ENCODE assay signal across 18 cellular contexts in genomic region chr21:36465481-36465880, GRCh38. TPM values are rescaled to one million over a fixed set of nuclear protein-coding genes. Genes with fewer than 3 reads are reported as not detected.
DNase-seq lines count a peak whose midpoint lies in the region; ATAC-seq, FAIRE-seq and TF ChIP-seq lines count a peak whose summit lies in the region.
"Had no signal": no experiment of that assay in that cellular context is flagged by ENCODE, and none has a peak within 500 bp of the region (broad histone marks: within the 10 kb centered on the region; RNA-seq: fewer than 3 reads in every experiment).

No MANE protein-coding gene starts in this region.

- H3F3A ChIP-seq in PC-9 (ENCODE audit: insufficient read depth, low read depth) = 0 out of 2 replicates have a peak, but pooled peaks cover under 1% of the 10 kb centered on the region

- 69% methylated on average over 8 of the region's 8 CpGs for WGBS in liver
- WGBS in right lobe of liver (ENCODE audit: insufficient coverage, low coverage, low lambda C conversion rate, missing lambda C conversion rate) = 58% methylated on average over 7 of the region's 8 CpGs

- H3K79me2 ChIP-seq in endothelial cell of umbilical vein (ENCODE audit: control insufficient read depth, insufficient read depth, low read length) = peaks cover 34% of the 10 kb centered on the region
- H3K79me2 ChIP-seq in osteoblast (ENCODE audit: insufficient read depth, low read length) = no peaks in the 10 kb centered on the region
- H3K79me2 ChIP-seq in PC-9 (ENCODE audit: low read depth) = no peaks in the 10 kb centered on the region

- H3K9me3 ChIP-seq in liver (ENCODE audit: control insufficient read depth in 4 of 4, low read length in 3 of 4) (no peaks in the 10 kb centered on the region), right lobe of liver (no peaks in the 10 kb centered on the region), endothelial cell of umbilical vein (replicated peaks; ENCODE audit: control insufficient read depth, insufficient read depth, low read length) (no peaks in the 10 kb centered on the region), osteoblast (ENCODE audit: low read depth, low read length) (no peaks in the 10 kb centered on the region), PC-9 (ENCODE audit: insufficient read depth, low read depth) (no peaks in the 10 kb centered on the region)
- H3K9me3 ChIP-seq: BLaER1 had no signal

- TF ChIP-seq CTCF in liver (IDR thresholded peaks at IDR 0.05; ENCODE audit: low read depth, low read length, missing input control) = no peak
- no peak for TF ChIP-seq CTCF in right lobe of liver (IDR thresholded peaks at IDR 0.05)
- no peak for TF ChIP-seq CTCF in endothelial cell of umbilical vein (IDR thresholded peaks at IDR 0.05; ENCODE audit: extremely low read depth in 1 of 2, insufficient read depth in 1 of 2, low read depth in 1 of 2, low read length in 2 of 2)
- no peak for TF ChIP-seq CTCF in osteoblast (IDR thresholded peaks at IDR 0.05; ENCODE audit: extremely low read depth, low read depth, low read length)
- TF ChIP-seq CTCF in PC-9 (conservative IDR thresholded peaks at IDR 0.05) = no peak

- H3K27me3 ChIP-seq in liver (ENCODE audit: control insufficient read depth in 4 of 4, insufficient read depth in 4 of 4, low read length in 3 of 4) (no peaks in the 10 kb centered on the region), right lobe of liver (no peaks in the 10 kb centered on the region), endothelial cell of umbilical vein (ENCODE audit: control insufficient read depth in 2 of 2, insufficient read depth in 2 of 2, low read length in 2 of 2) (no peaks in the 10 kb centered on the region), osteoblast (ENCODE audit: insufficient read depth, low read length) (no peaks in the 10 kb centered on the region), PC-9 (ENCODE audit: insufficient read depth, low read depth) (no peaks in the 10 kb centered on the region)
- H3K27me3 ChIP-seq: BLaER1 had no signal

- no peak for DNase-seq in right lobe of liver
- peak; percentile 11 for DNase-seq in endothelial cell of umbilical vein (ENCODE audit: low read depth, low spot score)
- DNase-seq in osteoblast (ENCODE audit: insufficient read length, low spot score, missing footprints) = no peak
- DNase-seq in KG1 (lab: John Stamatoyannopoulos, UW) = no peak
- no peak for DNase-seq in PC-9
- DNase-seq in central memory CD4-positive, alpha-beta T cell = no peak
- DNase-seq: AML-193, DMS53, GM23248, H7 had no signal

- H3K4me2 ChIP-seq in endothelial cell of umbilical vein (ENCODE audit: insufficient read depth, low read length) (peak overlapping the region; percentile 2), osteoblast (ENCODE audit: insufficient read depth, low read length) (no peak overlapping the region), PC-9 (no peak overlapping the region)
- H3K4me2 ChIP-seq: BLaER1 had no signal

- no peak for TF ChIP-seq POLR2A in right lobe of liver (IDR thresholded peaks at IDR 0.05)
- TF ChIP-seq POLR2A in endothelial cell of umbilical vein (IDR thresholded peaks at IDR 0.05; ENCODE audit: low read depth, low read length) = no peak

- H3K4me3 ChIP-seq in liver (ENCODE audit: low read depth in 1 of 3, low read length in 3 of 3) (no peak overlapping the region), right lobe of liver (no peak overlapping the region), endothelial cell of umbilical vein (replicated peaks in 1 of 3; ENCODE audit: insufficient read depth in 1 of 3, low read depth in 1 of 3, low read length in 3 of 3) (no peak overlapping the region), osteoblast (ENCODE audit: insufficient read depth, low read length) (no peak overlapping the region), PC-9 (no peak overlapping the region)
- H3K4me3 ChIP-seq: BLaER1, GM12878, GM23248 had no signal

- no peak for ATAC-seq in right lobe of liver
- no peak for ATAC-seq in GM19452 (IDR thresholded peaks at IDR 0.05; ENCODE audit: unreplicated experiment)

- H3K9me2 ChIP-seq in PC-9 (ENCODE audit: insufficient read depth) = no peaks in the 10 kb centered on the region

- FAIRE-seq in endothelial cell of umbilical vein (lab: Jason Lieb, UNC) = no peak
- FAIRE-seq: GM12878, GM18507 had no signal

- dilution Hi-C loops in endothelial cell of umbilical vein (cut with MboI; ENCODE audit: extremely low pct_ligation_motif_present, low sequenced_read_pairs) = no loop called here

- CTCF ChIA-PET in endothelial cell of umbilical vein (lab: Charles Lee) = interaction anchor here (1.0 to 1.4 kb wide), 3 partner anchors 9 to 14 kb away, joined by 3 to 4 read pairs (median 4); partner anchors contain the start of gene CLDN14
- CTCF ChIA-PET in PC-9 (lab: Charles Lee) = interaction anchor here (0.6 kb wide), 1 partner anchor 315 kb away, joined by 3 read pairs; no protein-coding TSS in a partner anchor

- POLR2A ChIA-PET in endothelial cell of umbilical vein (lab: Charles Lee) (interaction anchor here (1.1 to 1.4 kb wide), 2 partner anchors 11 to 36 kb away, joined by 4 to 9 read pairs; no protein-coding TSS in a partner anchor), PC-9 (lab: Charles Lee; ENCODE audit: unreplicated experiment) (interaction anchor here (0.5 kb wide), 1 partner anchor 146 kb away, joined by 3 read pairs; the partner anchor contains the start of gene MORC3)

- H3K4me1 ChIP-seq in liver (ENCODE audit: control insufficient read depth in 4 of 4, insufficient read depth in 4 of 4, low read length in 3 of 4) (peaks cover 2 to 26% (median 16%) of the 10 kb centered on the region in 4 donors), right lobe of liver (peaks cover 0 to 26% (median 9%) of the 10 kb centered on the region in 4 donors), endothelial cell of umbilical vein (ENCODE audit: control insufficient read depth, extremely low read depth, insufficient read depth, low read length) (peaks cover 15% of the 10 kb centered on the region), osteoblast (ENCODE audit: insufficient read depth, low read length) (peaks cover 7% of the 10 kb centered on the region), PC-9 (replicated peaks; ENCODE audit: insufficient read depth) (peaks cover 1% of the 10 kb centered on the region)
- H3K4me1 ChIP-seq: BLaER1 had no signal

- intact Hi-C loops in right lobe of liver (cut with DNase I) = no loop called here
- intact Hi-C loops in endothelial cell of umbilical vein (cut with micrococcal nuclease) = no loop called here
- intact Hi-C loops in PC-9 (cut with micrococcal nuclease; ENCODE audit: unreplicated experiment) = no loop called here

- TF ChIP-seq RAD21 in liver (IDR thresholded peaks at IDR 0.05) = no peak

- H3K9ac ChIP-seq in liver (ENCODE audit: low read depth in 1 of 2, low read length in 2 of 2) = no peak overlapping the region
- H3K9ac ChIP-seq in endothelial cell of umbilical vein (replicated peaks; ENCODE audit: extremely low read depth, insufficient read depth, low read length) = peak overlapping the region; percentile 12
- H3K9ac ChIP-seq: BLaER1, GM23248 had no signal

- H3K36me3 ChIP-seq in liver (ENCODE audit: control insufficient read depth in 4 of 4, insufficient read depth in 3 of 4, low read depth in 1 of 4, low read length in 3 of 4) (peaks cover 0 to 2% (median 0%) of the 10 kb centered on the region in 4 donors), right lobe of liver (no peaks in the 10 kb centered on the region), endothelial cell of umbilical vein (ENCODE audit: control insufficient read depth in 2 of 2, extremely low read depth in 1 of 2, insufficient read depth in 2 of 2, low read length in 2 of 2) (peaks cover 0 to 5% of the 10 kb centered on the region in 2 experiments), osteoblast (ENCODE audit: insufficient read depth, low read length) (no peaks in the 10 kb centered on the region), PC-9 (ENCODE audit: low read depth) (no peaks in the 10 kb centered on the region)
- H3K36me3 ChIP-seq: BLaER1 had no signal

- H3K9me1 ChIP-seq in endothelial cell of umbilical vein (replicated peaks; ENCODE audit: control insufficient read depth, extremely low read depth, insufficient read depth, low read length) = no peaks in the 10 kb centered on the region

- BruUV-seq in endothelial cell of umbilical vein (replicated peaks; lab: Mats Ljungman, UMichigan) = no TSS peak
- BruUV-seq in PC-9 (replicated peaks; lab: Mats Ljungman, UMichigan) = no TSS peak

- H4K20me1 ChIP-seq in endothelial cell of umbilical vein (replicated peaks; ENCODE audit: control insufficient read depth, extremely low read depth, insufficient read depth, low read length) = no peaks in the 10 kb centered on the region
- no peaks in the 10 kb centered on the region for H4K20me1 ChIP-seq in osteoblast (ENCODE audit: insufficient read depth, low read length)
- no peaks in the 10 kb centered on the region for H4K20me1 ChIP-seq in PC-9 (ENCODE audit: insufficient read depth)
- H4K20me1 ChIP-seq: BLaER1 had no signal

- H2AFZ ChIP-seq in endothelial cell of umbilical vein (ENCODE audit: low read depth, low read length) (no peak overlapping the region), osteoblast (ENCODE audit: low read length) (no peak overlapping the region), PC-9 (no peak overlapping the region)
- H2AFZ ChIP-seq: GM23248 had no signal

- no peak overlapping the region for H3K27ac ChIP-seq in liver (ENCODE audit: low read depth in 1 of 2, low read length in 2 of 2)
- no peak overlapping the region for H3K27ac ChIP-seq in right lobe of liver
- peak overlapping the region; percentile 56 for H3K27ac ChIP-seq in endothelial cell of umbilical vein (ENCODE audit: insufficient read depth, low read depth, low read length)
- H3K27ac ChIP-seq in osteoblast (ENCODE audit: low read depth, low read length) = peak overlapping the region; percentile 47
- H3K27ac ChIP-seq in PC-9 = no peak overlapping the region
- H3K27ac ChIP-seq: 22Rv1, BLaER1, GM23248 had no signal

TF ChIP-seq in liver, 16 proteins besides CTCF, POLR2A, EP300 and RAD21 (continues in another document):
- peak; percentile 24 for TF ChIP-seq YY1 (IDR thresholded peaks at IDR 0.05)

TF ChIP-seq in endothelial cell of umbilical vein, 7 proteins besides CTCF, POLR2A, EP300 and RAD21 (continues in another document):
- no peak for TF ChIP-seq GATA2 (IDR thresholded peaks at IDR 0.05; ENCODE audit: insufficient read depth, insufficient read length, low read depth, low read length)

RNA-seq across cellular contexts. Expression of gene CLDN14, which starts 14.4 kb away (rescaled TPM):
- total RNA-seq in liver (10 to 100 TPM; 13.6 to 19.4 TPM), right lobe of liver (10 to 100 TPM in 4 of 6 experiments, 1 to 10 TPM in 2; 9.3 to 16.7 (median 13.0) TPM), endothelial cell of umbilical vein (0.62 and 1.0 TPM in 2 replicates), osteoblast (0.29 and 0.36 TPM in 2 replicates), PC-9 (2021) (not detected in 2 replicates)
- polyA plus RNA-seq in liver (10 to 100 TPM in 1 of 2 donors, 1 to 10 TPM in 1; 6.3 to 13.2 TPM), endothelial cell of umbilical vein (2.5 TPM in 2 replicates)
- polyA plus RNA-seq in endothelial cell of umbilical vein (2011; cell fraction: cytosol; rRNA removed) = 1.3 and 2.2 TPM in 2 replicates
- 2.2 TPM in 2 replicates for polyA plus RNA-seq in endothelial cell of umbilical vein (2011; cell fraction: nucleus; rRNA removed)
- 3.0 and 3.5 TPM in 2 replicates for polyA plus RNA-seq in endothelial cell of umbilical vein (2012)
- polyA minus RNA-seq in endothelial cell of umbilical vein = 0.53 TPM in 1 of 2 replicates, not detected in the other
- not detected for polyA minus RNA-seq in endothelial cell of umbilical vein (2011; cell fraction: cytosol; rRNA and poly(A)+ RNA removed)
- polyA minus RNA-seq in endothelial cell of umbilical vein (2011; cell fraction: nucleus; rRNA and poly(A)+ RNA removed) = 1.2 and 2.3 TPM in 2 replicates
- total RNA-seq: GM23248, H7, HT1080 had no signal
- polyA plus RNA-seq: GM23248, IgD-negative memory B cell had no signal

Comparison
In these comparisons a context has a peak if more than half of its experiments do, and no peak if none do; other contexts are left out.
1. H3K27ac ChIP-seq: peak in endothelial cell of umbilical vein (single experiment) and osteoblast (single experiment); none in liver (0 of 2), right lobe of liver (0 of 3) and PC-9 (single experiment).